Comparison of ENCODE assay signal across 16 cellular contexts in genomic region chr4:150938873-150939499, GRCh38.
DNase-seq lines count a peak whose midpoint lies in the region; FAIRE-seq and TF ChIP-seq lines count a peak whose summit lies in the region.
"Had no signal": no experiment of that assay in that cellular context is flagged by ENCODE, and none has a peak within 500 bp of the region (broad histone marks: within the 10 kb centered on the region; RNA-seq: fewer than 3 reads in every experiment).

No MANE protein-coding gene starts in this region.

- TF ChIP-seq CTCF in H9 (conservative IDR thresholded peaks at IDR 0.05) (no peak), fibroblast of mammary gland (conservative IDR thresholded peaks at IDR 0.05; ENCODE audit: control insufficient read depth, insufficient read depth, low read depth, low read length) (no peak)

- H3K27ac ChIP-seq in H9 (ENCODE audit: insufficient read length, low read depth, low read length) (no peak overlapping the region), small intestine (ENCODE audit: low read depth in 1 of 2, low read length in 1 of 2) (no peak overlapping the region)
- no peak overlapping the region for H3K27ac ChIP-seq in effector memory CD4-positive, alpha-beta T cell (ENCODE audit: insufficient read depth, low read length, poor library complexity, severe bottlenecking)
- H3K27ac ChIP-seq: cardiac muscle cell, testis, vagina had no signal

- no CpG with 5 or more reads among the region's 1 CpG for WGBS in H9 (ENCODE audit: extremely low coverage, insufficient read length, low lambda C conversion rate)
- 81 to 91% (median 82%) methylated on average over 1 of the region's 1 CpG for WGBS in small intestine, 3 donors

- no peak overlapping the region for H4K91ac ChIP-seq in H9 (ENCODE audit: insufficient read length, low read depth, low read length)

- H3K27me3 ChIP-seq in H9 (ENCODE audit: insufficient read depth, low read length) = no peaks in the 10 kb centered on the region
- H3K27me3 ChIP-seq in small intestine (ENCODE audit: control insufficient read depth in 2 of 2, insufficient read depth in 2 of 2, low read length in 2 of 2) = no peaks in the 10 kb centered on the region
- H3K27me3 ChIP-seq in effector memory CD4-positive, alpha-beta T cell (replicated peaks; ENCODE audit: control insufficient read depth, insufficient read depth, low read length, poor library complexity, severe bottlenecking) = no peaks in the 10 kb centered on the region
- H3K27me3 ChIP-seq: cardiac muscle cell, testis, vagina had no signal

- no peaks in the 10 kb centered on the region for H3K36me3 Mint-ChIP-seq in H9 (ENCODE audit: insufficient read depth in 1 of 3, low read depth in 3 of 3)

- H3K27me3 Mint-ChIP-seq in H9 (ENCODE audit: low read depth) = no peaks in the 10 kb centered on the region

- H3K23me2 ChIP-seq in H9 (ENCODE audit: insufficient read length, low read depth, low read length, poor library complexity, severe bottlenecking) = no peaks in the 10 kb centered on the region

- H3K4me2 ChIP-seq in H9 (ENCODE audit: insufficient read depth, insufficient read length, low read length) = peak overlapping the region; percentile 36

- H3K79me2 ChIP-seq in H9 (ENCODE audit: insufficient read depth, low read length) = peaks cover 2% of the 10 kb centered on the region; the same call in 1 of the 2 replicates

- no peaks in the 10 kb centered on the region for H3K79me1 ChIP-seq in H9 (ENCODE audit: insufficient read depth, low read depth, low read length, poor library complexity, severe bottlenecking)

- peaks cover 23 to 28% of the 10 kb centered on the region in 2 experiments for H3K4me1 Mint-ChIP-seq in H9

- no peak overlapping the region for H2BK12ac ChIP-seq in H9 (ENCODE audit: insufficient read length, low read depth, low read length)

- no peak overlapping the region for H3K18ac ChIP-seq in H9 (ENCODE audit: insufficient read length, low read depth, low read length)

- no peak overlapping the region for H2BK5ac ChIP-seq in H9 (ENCODE audit: insufficient read length, low read length)

- H3K4ac ChIP-seq in H9 (ENCODE audit: low read depth, low read length) = no peak overlapping the region

- H3K23ac ChIP-seq in H9 (ENCODE audit: insufficient read length, low read depth, low read length) = no peak overlapping the region

- H3K36me3 ChIP-seq in small intestine (ENCODE audit: control insufficient read depth in 2 of 2, insufficient read depth in 2 of 2, low read length in 2 of 2) = no peaks in the 10 kb centered on the region
- no peaks in the 10 kb centered on the region for H3K36me3 ChIP-seq in effector memory CD4-positive, alpha-beta T cell (ENCODE audit: control insufficient read depth, insufficient read depth, low read length)
- H3K36me3 ChIP-seq: cardiac muscle cell, vagina had no signal

- no peak overlapping the region for H2BK20ac ChIP-seq in H9 (ENCODE audit: low read depth, low read length, poor library complexity, severe bottlenecking)

- no peak overlapping the region for H4K5ac ChIP-seq in H9 (ENCODE audit: insufficient read length, low read depth, low read length)

- H2AFZ ChIP-seq in H9 (ENCODE audit: low read length) = no peak overlapping the region

- H2AK5ac ChIP-seq in H9 (ENCODE audit: insufficient read length, low read length) = no peak overlapping the region

- in situ Hi-C loops in KBM-7 (cut with MboI; ENCODE audit: low pct_unique_long_range_greater_than_20kb, low sequenced_read_pairs) = no loop called here

- peaks cover 2% of the 10 kb centered on the region; the same call in 1 of the 2 replicates for H3K4me1 ChIP-seq in H9 (ENCODE audit: insufficient read depth, low read length)
- no peaks in the 10 kb centered on the region for H3K4me1 ChIP-seq in small intestine (ENCODE audit: control insufficient read depth in 2 of 2, insufficient read depth in 1 of 2, low read depth in 1 of 2, low read length in 1 of 2)
- H3K4me1 ChIP-seq in effector memory CD4-positive, alpha-beta T cell (ENCODE audit: control insufficient read depth, insufficient read depth, low read length, poor library complexity, severe bottlenecking) = no peaks in the 10 kb centered on the region
- H3K4me1 ChIP-seq: testis had no signal

- no peak overlapping the region for H2BK15ac ChIP-seq in H9 (ENCODE audit: low read depth, low read length)

- H3K27ac Mint-ChIP-seq in H9 = peak overlapping the region in 1 of 3 experiments; percentile 93; a peak in 3 of 7 replicates

- no peaks in the 10 kb centered on the region for H4K20me1 ChIP-seq in H9 (ENCODE audit: control insufficient read depth, insufficient read depth, insufficient read length)

- H3T11ph ChIP-seq in H9 (ENCODE audit: low read length) = no peak overlapping the region

- no peaks in the 10 kb centered on the region for H3K9me3 Mint-ChIP-seq in H9

- no peak overlapping the region for H2BK120ac ChIP-seq in H9 (ENCODE audit: low read depth, low read length, poor library complexity, severe bottlenecking)

- no peaks in the 10 kb centered on the region for H3K9me3 ChIP-seq in H9 (ENCODE audit: control insufficient read depth, low read depth, low read length)
- H3K9me3 ChIP-seq in small intestine (ENCODE audit: control insufficient read depth, low read depth) = no peaks in the 10 kb centered on the region
- no peaks in the 10 kb centered on the region for H3K9me3 ChIP-seq in effector memory CD4-positive, alpha-beta T cell (ENCODE audit: control insufficient read depth, low read length)
- H3K9me3 ChIP-seq: testis, vagina had no signal

- FAIRE-seq in small intestine (lab: Jason Lieb, UNC) = peak; percentile 36
- FAIRE-seq: endothelial cell of umbilical vein, G401.6 had no signal

- H3K56ac ChIP-seq in H9 (ENCODE audit: insufficient read length, low read depth, low read length) = no peak overlapping the region

- H3K14ac ChIP-seq in H9 (ENCODE audit: insufficient read depth, low read length) = no peak overlapping the region

- DNase-seq in H9 = no peak
- DNase-seq in NCI-H82 (lab: John Stamatoyannopoulos, UW) = peak; percentile 69
- DNase-seq in fibroblast of mammary gland (ENCODE audit: low read depth) = peak; percentile 24
- DNase-seq in small intestine = no peak
- no peak for DNase-seq in effector memory CD4-positive, alpha-beta T cell
- no peak for DNase-seq in KBM-7
- DNase-seq in T-helper 9 cell = no peak
- DNase-seq: activated naive CD4-positive, alpha-beta T cell treated with anti-CD3 and anti-CD28 coated beads, Interleukin-2, amount 50 U/mL, for 16 hours; activated T-cell treated with anti-CD3 and anti-CD28 coated beads, Interleukin-2, amount 50 U/mL, for 48 hours; NCI-H1092 treated with DMSO at 0.1 percent for 48 hours; NCI-H2029 treated with DMSO at 0.1 percent for 48 hours; testis had no signal

- no peak overlapping the region for H3K9ac ChIP-seq in H9 (ENCODE audit: extremely low read depth, insufficient read length, low read length)

- no peak overlapping the region for H4K8ac ChIP-seq in H9 (replicated peaks; ENCODE audit: insufficient read length, low read depth, low read length)

- H3K4me3 ChIP-seq in fibroblast of mammary gland (ENCODE audit: control insufficient read depth, low read depth, low read length) = no peak overlapping the region
- H3K4me3 ChIP-seq in small intestine (ENCODE audit: low read depth in 1 of 2, low read length in 2 of 2) = no peak overlapping the region
- no peak overlapping the region for H3K4me3 ChIP-seq in effector memory CD4-positive, alpha-beta T cell (ENCODE audit: insufficient read depth, low read depth, low read length, poor library complexity, severe bottlenecking)
- H3K4me3 ChIP-seq: cardiac muscle cell, testis, vagina had no signal

- no peak overlapping the region for H3K4me3 Mint-ChIP-seq in H9

Comparison
In these comparisons a context has a peak if more than half of its experiments do, and no peak if none do; other contexts are left out.
1. DNase-seq: peak in NCI-H82 (single experiment) and fibroblast of mammary gland (single experiment); none in H9 (single experiment), small intestine (single experiment), effector memory CD4-positive, alpha-beta T cell (0 of 3), KBM-7 (single experiment) and T-helper 9 cell (single experiment).